Comparison of ENCODE assay signal across 16 cellular contexts in the genomic region with DNA sequence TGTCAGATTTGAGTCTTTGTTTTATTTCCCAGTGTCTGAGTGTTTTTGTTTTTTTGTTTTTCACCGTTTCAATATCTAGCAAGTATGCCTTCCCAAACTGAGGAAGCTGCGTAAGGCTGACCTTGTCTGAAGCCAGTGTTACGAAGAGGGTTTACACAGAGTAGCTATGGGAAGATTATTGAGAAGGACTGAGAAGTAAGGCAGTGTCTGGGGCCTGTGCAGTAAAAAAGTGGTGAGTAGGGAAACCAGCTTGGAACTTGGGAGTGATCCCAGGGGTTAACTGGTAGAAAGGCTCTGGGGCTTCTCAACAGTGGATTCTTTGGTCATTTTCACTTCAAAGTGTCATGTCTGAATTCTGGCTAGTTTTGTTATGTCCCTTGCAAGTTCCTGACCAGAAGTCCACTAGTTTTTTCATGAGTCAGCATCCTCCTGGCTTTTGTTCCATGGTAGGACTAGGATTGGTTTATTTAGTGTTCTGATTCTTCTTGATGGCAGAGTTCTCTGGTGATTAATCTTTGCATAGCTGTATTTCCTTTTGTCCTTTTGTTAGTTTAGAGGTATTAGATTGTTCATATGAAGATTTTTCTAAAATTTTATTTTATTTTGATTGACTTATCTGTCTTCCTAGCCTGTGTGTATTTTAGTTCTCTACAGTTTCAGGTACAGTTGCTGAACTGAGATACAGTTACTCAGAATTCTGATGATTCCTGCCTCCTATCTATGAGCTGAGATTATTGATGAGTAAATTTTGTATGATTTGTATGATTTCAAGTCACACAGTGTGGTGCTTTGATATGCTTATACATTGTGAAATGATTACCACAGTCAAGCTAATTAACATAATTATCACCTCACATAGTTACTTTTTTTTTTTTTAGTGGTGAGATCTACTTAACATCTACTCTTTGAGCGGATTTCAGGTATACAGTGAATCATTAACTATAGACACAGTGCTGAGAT. TPM values are rescaled to one million over a fixed set of nuclear protein-coding genes. Genes with fewer than 3 reads are reported as not detected.
DNase-seq lines count a peak whose midpoint lies in the region; ATAC-seq and TF ChIP-seq lines count a peak whose summit lies in the region.
"Had no signal": no experiment of that assay in that cellular context is flagged by ENCODE, and none has a peak within 500 bp of the region (broad histone marks: within the 10 kb centered on the region; RNA-seq: fewer than 3 reads in every experiment).

No MANE protein-coding gene starts in this region.

- WGBS in transverse colon (ENCODE audit: low coverage in 1 of 2), 2 donors = 91 to 93% methylated on average over 4 of the region's 4 CpGs

- no peak overlapping the region for H3K4me2 ChIP-seq in PC-9
- H3K4me2 ChIP-seq in osteoblast (ENCODE audit: insufficient read depth, low read length) = no peak overlapping the region

- H3K4me3 ChIP-seq in PC-9 (no peak overlapping the region), osteoblast (ENCODE audit: insufficient read depth, low read length) (no peak overlapping the region), transverse colon (no peak overlapping the region)
- H3K4me3 ChIP-seq: tibial nerve had no signal

- no peak overlapping the region for H3K4me3 Mint-ChIP-seq in chondrocyte (ENCODE audit: unreplicated experiment)
- H3K4me3 Mint-ChIP-seq: T-helper 17 cell had no signal

- H3K36me3 ChIP-seq in PC-9 (ENCODE audit: low read depth) (peaks cover 89% of the 10 kb centered on the region), osteoblast (ENCODE audit: insufficient read depth, low read length) (peaks cover 91% of the 10 kb centered on the region), transverse colon (peaks cover 0 to 33% (median 15%) of the 10 kb centered on the region in 4 donors)

- peak overlapping the region; percentile 85 for H3K27ac Mint-ChIP-seq in chondrocyte (ENCODE audit: unreplicated experiment)
- H3K27ac Mint-ChIP-seq: T-helper 17 cell had no signal

- TF ChIP-seq POLR2A in transverse colon (IDR thresholded peaks at IDR 0.05) = no peak

- in situ Hi-C loops in transverse colon (cut with MboI; ENCODE audit: low pct_ligation_motif_present in 1 of 4, low pct_unique_long_range_greater_than_20kb in 1 of 4, low sequenced_read_pairs in 3 of 4) = no loop called here

- H3K4me1 ChIP-seq in PC-9 (replicated peaks; ENCODE audit: insufficient read depth) = no peaks in the 10 kb centered on the region
- peaks cover 18% of the 10 kb centered on the region for H3K4me1 ChIP-seq in osteoblast (ENCODE audit: insufficient read depth, low read length)
- H3K4me1 ChIP-seq in transverse colon = no peaks in the 10 kb centered on the region
- H3K4me1 ChIP-seq: tibial nerve had no signal

- H3K36me3 Mint-ChIP-seq in chondrocyte (ENCODE audit: low read depth) = peaks cover 69% of the 10 kb centered on the region

- no peaks in the 10 kb centered on the region for H3K9me3 ChIP-seq in PC-9 (ENCODE audit: insufficient read depth, low read depth)
- H3K9me3 ChIP-seq in osteoblast (ENCODE audit: low read depth, low read length) = no peaks in the 10 kb centered on the region
- H3K9me3 ChIP-seq in transverse colon = no peaks in the 10 kb centered on the region
- H3K9me3 ChIP-seq: tibial nerve had no signal

- TF ChIP-seq CTCF in PC-9 (conservative IDR thresholded peaks at IDR 0.05) (no peak), chondrocyte (IDR thresholded peaks at IDR 0.05) (no peak), osteoblast (IDR thresholded peaks at IDR 0.05; ENCODE audit: extremely low read depth, low read depth, low read length) (no peak), transverse colon (IDR thresholded peaks at IDR 0.05) (no peak)

- intact Hi-C loops in PC-9 (cut with micrococcal nuclease; ENCODE audit: unreplicated experiment) = no loop called here
- intact Hi-C loops in transverse colon (cut with DNase I; ENCODE audit: low total_unique reads) = no loop called here

- H3K27me3 Mint-ChIP-seq in chondrocyte (ENCODE audit: low read depth) = no peaks in the 10 kb centered on the region
- H3K27me3 Mint-ChIP-seq: T-helper 17 cell had no signal

- BruUV-seq in PC-9 (replicated peaks; lab: Mats Ljungman, UMichigan) = no TSS peak

- POLR2A ChIA-PET in PC-9 (lab: Charles Lee; ENCODE audit: unreplicated experiment) = no interaction called here

- peak; percentile 44 to 59 for ATAC-seq in activated CD4-positive, CD25-positive, alpha-beta regulatory T cell treated with anti-CD3 and anti-CD28 coated beads, Interleukin-2, amount 50 U/mL, for 24 hours
- ATAC-seq in HG02852 (IDR thresholded peaks at IDR 0.05; ENCODE audit: unreplicated experiment) = no peak
- ATAC-seq in GM21717 (IDR thresholded peaks at IDR 0.05; ENCODE audit: unreplicated experiment) = no peak
- ATAC-seq: T-helper 17 cell had no signal

- no peak for TF ChIP-seq EP300 in transverse colon (IDR thresholded peaks at IDR 0.05; ENCODE audit: low read depth)

- CTCF ChIA-PET in PC-9 (lab: Charles Lee) = no interaction called here

- H3K9me3 Mint-ChIP-seq in chondrocyte (ENCODE audit: low read depth) = no peaks in the 10 kb centered on the region

- no peaks in the 10 kb centered on the region for H3K9me2 ChIP-seq in PC-9 (ENCODE audit: insufficient read depth)

- H3K27ac ChIP-seq in PC-9 = peak overlapping the region; percentile 5; the same call in 1 of the 2 replicates
- H3K27ac ChIP-seq in osteoblast (ENCODE audit: low read depth, low read length) = peak overlapping the region; percentile 74
- H3K27ac ChIP-seq in transverse colon = no peak overlapping the region
- H3K27ac ChIP-seq: tibial nerve had no signal

- no peak overlapping the region for H2AFZ ChIP-seq in PC-9
- no peak overlapping the region for H2AFZ ChIP-seq in osteoblast (ENCODE audit: low read length)

- H4K20me1 ChIP-seq in PC-9 (ENCODE audit: insufficient read depth) = peaks cover 97% of the 10 kb centered on the region
- peaks cover 39% of the 10 kb centered on the region for H4K20me1 ChIP-seq in osteoblast (ENCODE audit: insufficient read depth, low read length)

- DNase-seq in activated CD4-positive, CD25-positive, alpha-beta regulatory T cell (lab: John Stamatoyannopoulos, UW) = no peak
- DNase-seq in PC-9 = no peak
- DNase-seq in chondrocyte (ENCODE audit: low spot score) = no peak
- no peak for DNase-seq in osteoblast (ENCODE audit: insufficient read length, low spot score, missing footprints)
- DNase-seq in transverse colon = no peak
- DNase-seq: 8988T; anterior cingulate cortex; effector CD8-positive, alpha-beta T cell; MV-4-11; OCI-M1; small intestine; T-helper 17 cell had no signal

- no peaks in the 10 kb centered on the region for H3K27me3 ChIP-seq in PC-9 (ENCODE audit: insufficient read depth, low read depth)
- no peaks in the 10 kb centered on the region for H3K27me3 ChIP-seq in osteoblast (ENCODE audit: insufficient read depth, low read length)
- no peaks in the 10 kb centered on the region for H3K27me3 ChIP-seq in transverse colon
- H3K27me3 ChIP-seq: tibial nerve had no signal

- H3K4me1 Mint-ChIP-seq in chondrocyte (ENCODE audit: low read depth) = peaks cover 66% of the 10 kb centered on the region

- peaks cover 49% of the 10 kb centered on the region for H3K79me2 ChIP-seq in PC-9 (ENCODE audit: low read depth)
- H3K79me2 ChIP-seq in osteoblast (ENCODE audit: insufficient read depth, low read length) = peaks cover 87% of the 10 kb centered on the region

- H3F3A ChIP-seq in PC-9 (ENCODE audit: insufficient read depth, low read depth) = peaks cover 32% of the 10 kb centered on the region

RNA-seq across cellular contexts. Expression of gene GARS1, which starts 19.0 kb away (rescaled TPM):
- total RNA-seq in PC-9 (2021) (272 and 274 TPM in 2 replicates), chondrocyte (224 to 583 TPM (median 581 TPM) in 3 replicates), osteoblast (417 and 526 TPM in 2 replicates), transverse colon (10 to 100 TPM; 20.6 to 69.4 (median 34.5) TPM)

Comparison
In these comparisons a context has a peak if more than half of its experiments do, and no peak if none do; other contexts are left out.
1. ATAC-seq: peak in activated CD4-positive, CD25-positive, alpha-beta regulatory T cell treated with anti-CD3 and anti-CD28 coated beads, Interleukin-2, amount 50 U/mL, for 24 hours (2 of 2); none in HG02852 (single experiment) and GM21717 (single experiment).
2. H3K27ac ChIP-seq: peak in PC-9 (single experiment) and osteoblast (single experiment); none in transverse colon (0 of 4).